In the genomic region with DNA sequence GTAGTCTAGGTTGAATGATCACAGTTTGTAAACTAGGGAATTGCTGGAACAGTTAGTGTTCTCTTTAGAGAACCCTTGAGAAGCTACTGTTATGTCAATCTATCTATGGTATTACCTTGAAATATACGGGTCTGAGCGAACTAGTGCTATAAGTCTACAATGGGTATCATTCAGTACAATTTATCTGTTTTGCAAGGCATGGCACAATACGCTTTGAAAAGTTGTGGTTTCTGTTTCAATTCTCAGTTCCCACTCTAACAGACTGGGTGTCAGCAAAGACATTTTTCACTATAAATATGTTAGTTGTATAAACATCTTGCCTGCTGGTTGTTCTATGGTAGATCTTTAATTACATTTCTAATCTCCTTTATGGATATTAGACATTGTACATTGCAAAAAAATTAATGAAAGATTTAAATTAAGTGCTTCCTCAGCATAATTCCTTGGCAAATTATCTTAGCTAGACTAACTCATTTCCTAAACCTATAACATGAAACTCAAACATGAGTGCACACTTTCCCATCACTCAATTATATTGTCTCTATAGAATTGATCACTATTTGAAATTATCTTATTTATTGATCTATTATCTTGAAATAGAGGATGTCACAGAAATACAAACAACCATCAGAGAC, we compare ENCODE assay signal across 8 cellular contexts. TPM values are rescaled to one million over a fixed set of nuclear protein-coding genes. Genes with fewer than 3 reads are reported as not detected.
DNase-seq lines count a peak whose midpoint lies in the region; ATAC-seq and TF ChIP-seq lines count a peak whose summit lies in the region.
"Had no signal": no experiment of that assay in that cellular context is flagged by ENCODE, and none has a peak within 500 bp of the region (broad histone marks: within the 10 kb centered on the region; RNA-seq: fewer than 3 reads in every experiment).

No MANE protein-coding gene starts in this region.

- H3K4me1 Mint-ChIP-seq in naive B cell (peaks cover 12 to 22% (median 22%) of the 10 kb centered on the region in 3 donors), progenitor cell of endocrine pancreas (ENCODE audit: low read depth) (no peaks in the 10 kb centered on the region)
- peaks cover 8% of the 10 kb centered on the region for H3K4me1 Mint-ChIP-seq in activated CD4-positive, alpha-beta T cell treated with anti-CD3 and anti-CD28 coated beads, Interleukin-2, amount 10 ng/mL, durations not matched to agents 7 days and 5 days

- DNase-seq in naive B cell (peak; percentile 18), progenitor cell of endocrine pancreas (ENCODE audit: low spot score, unreplicated experiment) (no peak), NCI-H146 (lab: John Stamatoyannopoulos, UW) (no peak)
- no peak for DNase-seq in activated CD4-positive, alpha-beta T cell treated with anti-CD3 and anti-CD28 coated beads, Interleukin-2, amount 10 ng/mL, durations not matched to agents 7 days and 5 days

- H3K27me3 Mint-ChIP-seq in naive B cell (no peaks in the 10 kb centered on the region), progenitor cell of endocrine pancreas (no peaks in the 10 kb centered on the region)
- peaks cover 13% of the 10 kb centered on the region for H3K27me3 Mint-ChIP-seq in activated CD4-positive, alpha-beta T cell treated with anti-CD3 and anti-CD28 coated beads, Interleukin-2, amount 10 ng/mL, durations not matched to agents 7 days and 5 days

- H3K9me3 Mint-ChIP-seq in naive B cell (peaks cover 0 to 4% (median 0%) of the 10 kb centered on the region in 7 donors), progenitor cell of endocrine pancreas (ENCODE audit: low read depth) (peaks cover 14% of the 10 kb centered on the region)
- H3K9me3 Mint-ChIP-seq in activated CD4-positive, alpha-beta T cell treated with anti-CD3 and anti-CD28 coated beads, Interleukin-2, amount 10 ng/mL, durations not matched to agents 7 days and 5 days: peaks cover 2% of the 10 kb centered on the region

- no peak for TF ChIP-seq CTCF in progenitor cell of endocrine pancreas (IDR thresholded peaks at IDR 0.05; ENCODE audit: unreplicated experiment)

- ATAC-seq in GM19025 (IDR thresholded peaks at IDR 0.05; ENCODE audit: low read depth, unreplicated experiment): peak; percentile 99
- peak; percentile 100 for ATAC-seq in HG02588 (IDR thresholded peaks at IDR 0.05; ENCODE audit: unreplicated experiment)
- ATAC-seq in HG03378 (IDR thresholded peaks at IDR 0.05; ENCODE audit: unreplicated experiment): peak; percentile 100
- peak; percentile 79 to 86 for ATAC-seq in naive B cell (ENCODE audit: low read depth in 2 of 2)

- H3K27ac Mint-ChIP-seq in naive B cell: peak overlapping the region in 5 of 6 donors; percentile 6 to 89 (median 54)
- H3K27ac Mint-ChIP-seq in activated CD4-positive, alpha-beta T cell treated with anti-CD3 and anti-CD28 coated beads, Interleukin-2, amount 10 ng/mL, durations not matched to agents 7 days and 5 days: no peak overlapping the region
- H3K27ac Mint-ChIP-seq in progenitor cell of endocrine pancreas: no peak overlapping the region

- H3K36me3 Mint-ChIP-seq in naive B cell: no peaks in the 10 kb centered on the region
- H3K36me3 Mint-ChIP-seq in activated CD4-positive, alpha-beta T cell treated with anti-CD3 and anti-CD28 coated beads, Interleukin-2, amount 10 ng/mL, durations not matched to agents 7 days and 5 days (ENCODE audit: low read depth): no peaks in the 10 kb centered on the region
- peaks cover 2% of the 10 kb centered on the region for H3K36me3 Mint-ChIP-seq in progenitor cell of endocrine pancreas (ENCODE audit: insufficient read depth)

- POLR2A ChIA-PET in activated CD4-positive, alpha-beta T cell treated with anti-CD3 and anti-CD28 coated beads, Interleukin-2, amount 10 ng/mL, durations not matched to agents 7 days and 5 days (lab: Charles Lee): no interaction called here

- peak overlapping the region in 7 of 8 donors; percentile 34 to 76 (median 57) for H3K4me3 Mint-ChIP-seq in naive B cell
- no peak overlapping the region for H3K4me3 Mint-ChIP-seq in activated CD4-positive, alpha-beta T cell treated with anti-CD3 and anti-CD28 coated beads, Interleukin-2, amount 10 ng/mL, durations not matched to agents 7 days and 5 days
- H3K4me3 Mint-ChIP-seq in progenitor cell of endocrine pancreas (ENCODE audit: low read depth): no peak overlapping the region

- CTCF ChIA-PET in activated CD4-positive, alpha-beta T cell treated with anti-CD3 and anti-CD28 coated beads, Interleukin-2, amount 10 ng/mL, durations not matched to agents 7 days and 5 days (lab: Charles Lee): no interaction called here

RNA-seq across cellular contexts. Expression of a gene that starts 24.9 kb away (rescaled TPM):
- under 1 TPM in 1 of 6 donors, not detected in 5; 0.17 TPM for polyA plus RNA-seq in naive B cell (ENCODE audit: low read depth in 6 of 6)
- not detected for total RNA-seq in activated CD4-positive, alpha-beta T cell treated with anti-CD3 and anti-CD28 coated beads, Interleukin-2, amount 10 ng/mL, durations not matched to agents 7 days and 5 days
- total RNA-seq in progenitor cell of endocrine pancreas: 2.0 and 4.9 TPM in 2 replicates
- total RNA-seq: fibroblast of lung had no signal
- polyA plus RNA-seq: fibroblast of lung had no signal

Comparison
In these comparisons a context has a peak if more than half of its experiments do, and no peak if none do; other contexts are left out.
1. H3K27ac Mint-ChIP-seq: peak in naive B cell (5 of 6); none in activated CD4-positive, alpha-beta T cell treated with anti-CD3 and anti-CD28 coated beads, Interleukin-2, amount 10 ng/mL, durations not matched to agents 7 days and 5 days (single experiment) and progenitor cell of endocrine pancreas (single experiment).
2. H3K4me3 Mint-ChIP-seq: peak in naive B cell (7 of 8); none in activated CD4-positive, alpha-beta T cell treated with anti-CD3 and anti-CD28 coated beads, Interleukin-2, amount 10 ng/mL, durations not matched to agents 7 days and 5 days (single experiment) and progenitor cell of endocrine pancreas (single experiment).
3. Peak in every context shown above with its lines, with median percentiles within 50 percentile points of each other: ATAC-seq.